29 cellular contexts compared by ENCODE assay signal in the genomic region with DNA sequence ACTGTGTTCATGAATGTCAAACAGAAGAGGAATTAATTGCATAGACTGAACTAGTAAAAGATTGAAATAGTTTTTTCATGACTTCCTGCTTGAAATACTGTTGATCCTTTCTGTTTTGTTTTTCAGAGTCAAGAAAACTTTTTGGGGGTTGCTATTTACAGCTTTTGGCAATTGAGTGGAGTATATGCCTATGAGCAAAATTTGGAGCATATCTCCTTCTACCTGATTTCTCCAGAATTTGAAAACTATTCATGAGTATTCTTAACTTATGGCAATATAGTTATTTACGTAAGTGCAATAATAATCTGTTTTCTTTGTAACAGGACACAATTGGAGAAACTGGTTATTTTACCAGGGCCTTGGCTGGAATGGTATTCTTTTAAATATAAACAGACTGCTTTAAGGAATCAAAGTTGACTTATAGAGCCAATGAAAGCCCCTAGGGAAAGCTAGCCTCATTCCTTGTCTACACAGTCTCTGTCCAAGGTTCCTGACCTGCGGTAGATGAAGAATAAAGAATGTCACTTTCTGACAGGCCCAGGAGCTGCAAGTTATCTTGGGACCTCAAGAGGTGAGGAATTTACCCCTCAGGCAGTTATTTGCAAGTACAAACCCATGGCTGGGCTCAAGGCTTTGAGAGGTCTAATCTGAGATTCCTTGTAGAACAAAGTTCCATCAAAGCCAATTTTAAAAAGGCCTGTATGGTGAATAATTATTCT.
"Had no signal": no experiment of that assay in that cellular context is flagged by ENCODE, and none has a peak within 500 bp of the region (broad histone marks: within the 10 kb centered on the region; RNA-seq: fewer than 3 reads in every experiment).

No MANE protein-coding gene starts in this region.

- ATAC-seq: activated CD4-positive, CD25-positive, alpha-beta regulatory T cell treated with anti-CD3 and anti-CD28 coated beads, Interleukin-2, amount 50 U/mL, for 24 hours; activated CD8-positive, alpha-beta memory T cell treated with anti-CD3 and anti-CD28 coated beads, Interleukin-2, amount 10 ng/mL, durations not matched to agents 7 days and 5 days; activated naive CD8-positive, alpha-beta T cell treated with anti-CD3 and anti-CD28 coated beads, Interleukin-2, amount 50 U/mL, for 24 hours had no signal

- H3K27me3 ChIP-seq: brain microvascular endothelial cell, SJCRH30 had no signal

- H3K4me3 ChIP-seq: SJCRH30 had no signal

- H3K9me3 ChIP-seq: SJCRH30, SK-N-SH had no signal

- FAIRE-seq: TTC549 had no signal

- H3K4me2 ChIP-seq: KMS-11, SK-N-SH had no signal

- H3K4me1 ChIP-seq: SJCRH30 had no signal

- H3K36me3 ChIP-seq: brain microvascular endothelial cell, SJCRH30 had no signal

- H3K9me2 ChIP-seq: SK-N-SH had no signal

- DNase-seq: activated CD4-positive, alpha-beta memory T cell treated with anti-CD3 and anti-CD28 coated beads, Interleukin-2, amount 10 ng/mL, durations not matched to agents 7 days and 5 days; activated CD4-positive, alpha-beta T cell treated with anti-CD3 and anti-CD28 coated beads for 4 hours; activated CD8-positive, alpha-beta memory T cell treated with anti-CD3 and anti-CD28 coated beads for 24 hours; activated CD8-positive, alpha-beta memory T cell treated with anti-CD3 and anti-CD28 coated beads, Interleukin-2, amount 10 ng/mL, durations not matched to agents 7 days and 5 days; activated CD8-positive, alpha-beta memory T cell treated with anti-CD3 and anti-CD28 coated beads, Interleukin-2, amount 50 U/mL, for 48 hours; activated effector memory CD4-positive, alpha-beta T cell treated with Interleukin-2 at 50 U/mL for 16 hours; activated naive CD4-positive, alpha-beta T cell treated with anti-CD3 and anti-CD28 coated beads, Interleukin-2, amount 10 ng/mL, durations not matched to agents 7 days and 5 days; activated naive CD8-positive, alpha-beta T cell treated with anti-CD3 and anti-CD28 coated beads, Interleukin-2, amount 50 U/mL, for 24 hours; activated T-cell treated with anti-CD3 and anti-CD28 coated beads, Interleukin-2, amount 50 U/mL, for 48 hours; amniotic stem cell; aorta; brain microvascular endothelial cell; central memory CD4-positive, alpha-beta T cell; NCI-H1048; NCI-H1105 treated with DMSO at 0.1 percent for 48 hours; NCI-H1436; NCI-H1694; NCI-H1930; NCI-H2081 treated with DMSO at 0.1 percent for 48 hours; NCI-H226; NCI-H524 treated with DMSO at 0.1 percent for 48 hours; NCI-H748 treated with DMSO at 0.1 percent for 48 hours; NK-92 treated with Interleukin-12 subunit alpha and Interleukin-12 subunit beta, amount 100 ng/mL, for 24 hours; Right ventricle myocardium superior; SJCRH30; SK-N-SH had no signal

- H3K27ac ChIP-seq: brain microvascular endothelial cell, KMS-11, SJCRH30 had no signal

- H3K9ac ChIP-seq: KMS-11, SK-N-SH had no signal
